In the genomic region with DNA sequence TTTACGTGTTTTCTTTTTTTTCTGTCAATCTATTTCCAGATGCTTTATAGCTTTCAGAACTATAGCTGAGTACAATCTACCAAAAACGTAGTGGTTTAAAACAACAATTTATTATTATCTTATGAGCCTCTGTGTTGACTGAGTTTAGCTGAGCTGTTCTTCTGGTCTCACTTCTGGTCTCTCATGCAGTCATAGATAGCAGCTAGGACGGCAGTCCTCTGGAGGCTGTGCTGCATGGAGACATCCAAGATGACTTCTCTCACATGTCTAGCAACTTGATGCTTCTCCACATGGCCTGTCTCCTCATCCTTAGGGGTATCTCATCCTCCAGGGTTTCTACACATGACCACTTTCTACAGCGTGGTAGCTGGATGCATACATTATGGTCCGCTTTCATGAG, we compare ENCODE assay signal across 2 cellular contexts.
TF ChIP-seq lines count a peak whose summit lies in the region.

No MANE protein-coding gene starts in this region.

TF ChIP-seq in IMR-90, 13 proteins besides CTCF, POLR2A, EP300 and RAD21:
- no peak for TF ChIP-seq NFE2L2 (IDR thresholded peaks at IDR 0.05; ENCODE audit: low read depth, low read length)
- no peak for TF ChIP-seq RCOR1 (IDR thresholded peaks at IDR 0.05; ENCODE audit: insufficient replicate concordance, low read length)
- no peak for TF ChIP-seq RFX5 (IDR thresholded peaks at IDR 0.05; ENCODE audit: low read depth, low read length)
- no peak for TF ChIP-seq MAZ (IDR thresholded peaks at IDR 0.05; ENCODE audit: borderline replicate concordance, low read depth, low read length)
- no peak for TF ChIP-seq ELK1 (IDR thresholded peaks at IDR 0.05; ENCODE audit: borderline replicate concordance, low read depth, low read length)
- no peak for TF ChIP-seq MAFK (IDR thresholded peaks at IDR 0.05; ENCODE audit: low read depth, low read length)
- no peak for TF ChIP-seq BHLHE40 (IDR thresholded peaks at IDR 0.05; ENCODE audit: low read depth, low read length)

TF ChIP-seq in HepG2, 621 proteins besides CTCF, POLR2A, EP300 and RAD21:
- TF ChIP-seq, protein P1, sequence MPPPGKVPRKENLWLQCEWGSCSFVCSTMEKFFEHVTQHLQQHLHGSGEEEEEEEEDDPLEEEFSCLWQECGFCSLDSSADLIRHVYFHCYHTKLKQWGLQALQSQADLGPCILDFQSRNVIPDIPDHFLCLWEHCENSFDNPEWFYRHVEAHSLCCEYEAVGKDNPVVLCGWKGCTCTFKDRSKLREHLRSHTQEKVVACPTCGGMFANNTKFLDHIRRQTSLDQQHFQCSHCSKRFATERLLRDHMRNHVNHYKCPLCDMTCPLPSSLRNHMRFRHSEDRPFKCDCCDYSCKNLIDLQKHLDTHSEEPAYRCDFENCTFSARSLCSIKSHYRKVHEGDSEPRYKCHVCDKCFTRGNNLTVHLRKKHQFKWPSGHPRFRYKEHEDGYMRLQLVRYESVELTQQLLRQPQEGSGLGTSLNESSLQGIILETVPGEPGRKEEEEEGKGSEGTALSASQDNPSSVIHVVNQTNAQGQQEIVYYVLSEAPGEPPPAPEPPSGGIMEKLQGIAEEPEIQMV (CRISPR knock-in tag; IDR thresholded peaks at IDR 0.05; ENCODE audit: low read depth): no peak
- 0 out of 2 replicates have a peak, but pooled peaks have one; percentile 19 for TF ChIP-seq ZNF331 (CRISPR knock-in tag; IDR thresholded peaks at IDR 0.05)
